Comparison of ENCODE assay signal across 8 cellular contexts in genomic region chr6:79076881-79077641, GRCh38. TPM values are rescaled to one million over a fixed set of nuclear protein-coding genes. Genes with fewer than 3 reads are reported as not detected.
DNase-seq lines count a peak whose midpoint lies in the region; ATAC-seq and TF ChIP-seq lines count a peak whose summit lies in the region.

No MANE protein-coding gene starts in this region.

- H3K27me3 Mint-ChIP-seq in activated T-helper 2 cell treated with anti-CD3 and anti-CD28 coated beads, Interferon-gamma antibody, Interleukin-2, Interleukin-4, amounts not matched to agents 10 μg/mL and 5 μg/mL and 100 μg/mL, durations not matched to agents 14 hours and 24 hours and 36 hours (ENCODE audit: low read depth), result peaks cover 8% of the 10 kb centered on the region
- H3K27me3 Mint-ChIP-seq in natural killer cell treated with Interleukin-12 subunit alpha and Interleukin-12 subunit beta and Interleukin-15 and Interleukin-18, amount 100 ng/mL, for 72 hours, result peaks cover 3 to 5% of the 10 kb centered on the region in 2 donors

- H3K36me3 Mint-ChIP-seq in activated T-helper 2 cell treated with anti-CD3 and anti-CD28 coated beads, Interferon-gamma antibody, Interleukin-2, Interleukin-4, amounts not matched to agents 10 μg/mL and 5 μg/mL and 100 μg/mL, durations not matched to agents 14 hours and 24 hours and 36 hours (ENCODE audit: low read depth), result peaks cover 28% of the 10 kb centered on the region
- H3K36me3 Mint-ChIP-seq in natural killer cell treated with Interleukin-12 subunit alpha and Interleukin-12 subunit beta and Interleukin-15 and Interleukin-18, amount 100 ng/mL, for 72 hours, result no peaks in the 10 kb centered on the region

- peak overlapping the region; percentile 87 for H3K27ac Mint-ChIP-seq in activated T-helper 2 cell treated with anti-CD3 and anti-CD28 coated beads, Interferon-gamma antibody, Interleukin-2, Interleukin-4, amounts not matched to agents 10 μg/mL and 5 μg/mL and 100 μg/mL, durations not matched to agents 14 hours and 24 hours and 36 hours
- H3K27ac Mint-ChIP-seq in natural killer cell treated with Interleukin-12 subunit alpha and Interleukin-12 subunit beta and Interleukin-15 and Interleukin-18, amount 100 ng/mL, for 72 hours, result peak overlapping the region; percentile 89 to 93

- H3K4me1 Mint-ChIP-seq in activated T-helper 2 cell treated with anti-CD3 and anti-CD28 coated beads, Interferon-gamma antibody, Interleukin-2, Interleukin-4, amounts not matched to agents 10 μg/mL and 5 μg/mL and 100 μg/mL, durations not matched to agents 14 hours and 24 hours and 36 hours (ENCODE audit: low read depth), result peaks cover 43% of the 10 kb centered on the region
- H3K4me1 Mint-ChIP-seq in natural killer cell treated with Interleukin-12 subunit alpha and Interleukin-12 subunit beta and Interleukin-15 and Interleukin-18, amount 100 ng/mL, for 72 hours (ENCODE audit: low read depth in 2 of 2), result peaks cover 18 to 58% of the 10 kb centered on the region in 2 donors

- no peak for TF ChIP-seq CTCF in LNCaP clone FGC (IDR thresholded peaks at IDR 0.05; ENCODE audit: control insufficient read depth, extremely low read depth, insufficient read depth)

- no peaks in the 10 kb centered on the region for H3K9me3 Mint-ChIP-seq in activated T-helper 2 cell treated with anti-CD3 and anti-CD28 coated beads, Interferon-gamma antibody, Interleukin-2, Interleukin-4, amounts not matched to agents 10 μg/mL and 5 μg/mL and 100 μg/mL, durations not matched to agents 14 hours and 24 hours and 36 hours
- no peaks in the 10 kb centered on the region for H3K9me3 Mint-ChIP-seq in natural killer cell treated with Interleukin-12 subunit alpha and Interleukin-12 subunit beta and Interleukin-15 and Interleukin-18, amount 100 ng/mL, for 72 hours

- H3K4me3 Mint-ChIP-seq in activated T-helper 2 cell treated with anti-CD3 and anti-CD28 coated beads, Interferon-gamma antibody, Interleukin-2, Interleukin-4, amounts not matched to agents 10 μg/mL and 5 μg/mL and 100 μg/mL, durations not matched to agents 14 hours and 24 hours and 36 hours (ENCODE audit: low read depth), result peak overlapping the region; percentile 82
- peak overlapping the region; percentile 97 for H3K4me3 Mint-ChIP-seq in natural killer cell treated with Interleukin-12 subunit alpha and Interleukin-12 subunit beta and Interleukin-15 and Interleukin-18, amount 100 ng/mL, for 72 hours

- peak overlapping the region; percentile 84 for H3K4me3 ChIP-seq in LNCaP clone FGC (ENCODE audit: low read depth, low read length)

- ATAC-seq in natural killer cell treated with Interleukin-12 subunit alpha and Interleukin-12 subunit beta and Interleukin-15 and Interleukin-18, amount 100 ng/mL, for 72 hours, result peak; percentile 78 to 81

- peak; percentile 95 for DNase-seq in EL
- peak; percentile 92 for DNase-seq in H4 (ENCODE audit: low spot score)
- DNase-seq in LNCaP clone FGC (ENCODE audit: low read depth), result peak; percentile 65
- DNase-seq in RPMI8226, result peak; percentile 86
- peak; percentile 87 for DNase-seq in activated T-helper 2 cell treated with anti-CD3 and anti-CD28 coated beads, Interferon-gamma antibody, Interleukin-2, Interleukin-4, amounts not matched to agents 10 μg/mL and 5 μg/mL and 100 μg/mL, durations not matched to agents 14 hours and 24 hours and 36 hours (ENCODE audit: low spot score)
- DNase-seq in fibroblast of peridontal ligament (ENCODE audit: extremely low read depth), result peak; percentile 92
- DNase-seq in natural killer cell treated with Interleukin-12 subunit alpha and Interleukin-12 subunit beta and Interleukin-15 and Interleukin-18, amount 100 ng/mL, for 72 hours (ENCODE audit: low spot score), result peak; percentile 92
- peak; percentile 73 to 94 (median 86) for DNase-seq in stimulated activated naive CD4-positive, alpha-beta T cell (lab: John Stamatoyannopoulos, UW)

- intact Hi-C loops in activated T-helper 2 cell treated with anti-CD3 and anti-CD28 coated beads, Interferon-gamma antibody, Interleukin-2, Interleukin-4, amounts not matched to agents 10 μg/mL and 5 μg/mL and 100 μg/mL, durations not matched to agents 14 hours and 24 hours and 36 hours (cut with micrococcal nuclease), result loop anchor here (5.0 to 10.0 kb wide), 2 partner anchors 258 to 375 kb away; no protein-coding TSS in a partner anchor

RNA-seq across cellular contexts. Expression of gene PHIP, which starts 1.0 kb away (rescaled TPM):
- total RNA-seq in H4 (2014; rRNA removed; shearing (Covaris generic)), result 10.9 and 14.2 TPM in 2 replicates
- total RNA-seq in activated T-helper 2 cell treated with anti-CD3 and anti-CD28 coated beads, Interferon-gamma antibody, Interleukin-2, Interleukin-4, amounts not matched to agents 10 μg/mL and 5 μg/mL and 100 μg/mL, durations not matched to agents 14 hours and 24 hours and 36 hours, result 35.2 TPM in 2 replicates
- total RNA-seq in natural killer cell treated with Interleukin-12 subunit alpha and Interleukin-12 subunit beta and Interleukin-15 and Interleukin-18, amount 100 ng/mL, for 72 hours, result 10 to 100 TPM; 34.8 to 40.7 TPM

Comparison
In these comparisons a context has a peak if more than half of its experiments do, and no peak if none do; other contexts are left out.
1. Peak in every context shown above with its lines: DNase-seq, ATAC-seq and H3K4me3 ChIP-seq.